8 cellular contexts compared by ENCODE assay signal in the genomic region with DNA sequence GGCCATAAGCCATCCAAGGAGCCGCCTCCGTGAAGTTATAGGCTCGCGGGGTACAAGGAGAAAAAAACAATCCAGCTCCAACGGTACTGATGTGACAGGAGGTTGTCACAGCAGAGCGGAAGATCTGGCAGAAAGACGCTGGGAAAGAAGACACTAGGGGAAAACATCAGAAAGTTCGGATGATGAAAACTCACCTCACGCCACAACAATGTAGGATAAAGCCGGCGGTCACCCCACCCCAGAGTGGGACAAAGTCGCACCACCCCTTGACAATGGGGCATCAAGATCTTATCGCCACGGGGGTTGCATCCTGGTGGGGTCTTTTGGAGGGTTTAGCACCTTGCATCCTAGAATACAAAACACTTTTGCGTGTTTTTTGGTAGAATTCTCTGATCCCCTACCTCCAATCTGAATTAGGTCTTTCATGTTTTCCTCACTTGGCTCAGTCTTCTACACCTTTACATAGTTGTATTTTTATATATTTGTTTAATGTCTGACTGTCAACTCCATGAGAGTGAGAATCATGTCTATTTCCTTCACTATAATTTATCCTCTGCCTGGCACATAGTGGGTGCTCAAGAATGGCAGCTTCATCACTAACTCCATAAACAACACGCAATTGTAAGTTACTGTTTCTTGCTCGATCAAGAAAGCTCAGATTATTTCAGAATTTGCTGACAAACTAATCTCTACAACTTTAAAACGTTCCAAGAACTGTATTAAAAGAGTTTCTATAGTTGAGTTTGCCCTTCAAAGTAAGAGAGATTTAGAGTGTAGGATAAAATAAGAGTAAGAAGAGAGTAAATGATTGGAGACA. TPM values are rescaled to one million over a fixed set of nuclear protein-coding genes. Genes with fewer than 3 reads are reported as not detected.
DNase-seq lines count a peak whose midpoint lies in the region; ATAC-seq, FAIRE-seq and TF ChIP-seq lines count a peak whose summit lies in the region.

No MANE protein-coding gene starts in this region.

- H3K27ac ChIP-seq in heart left ventricle (peak overlapping the region in 11 of 12 donors; percentile 70 to 90 (median 84)), K562 (ENCODE audit: extremely low read depth, low read depth, low read length) (no peak overlapping the region), mesendoderm (ENCODE audit: low read depth, low read length) (peak overlapping the region; percentile 23), uterus (peak overlapping the region; percentile 94 to 97)

- H3K9me3 ChIP-seq in heart left ventricle, result no peaks in the 10 kb centered on the region
- no peaks in the 10 kb centered on the region for H3K9me3 ChIP-seq in K562 (replicated peaks; ENCODE audit: control insufficient read depth, insufficient read depth, low read depth, low read length)
- no peaks in the 10 kb centered on the region for H3K9me3 ChIP-seq in uterus

- POLR2A ChIA-PET in K562 (lab: Yijun Ruan, JAX), result interaction anchor here (0.6 to 1.7 kb wide), 8 partner anchors 8 to 431 kb away, joined by 3 to 5 read pairs (median 3); a partner anchor contains a TSS

- H3K4me2 ChIP-seq in K562 (ENCODE audit: insufficient read depth, low read length) (peak overlapping the region; percentile 82), mesendoderm (ENCODE audit: low read length) (peak overlapping the region; percentile 70)

- intact Hi-C loops in heart left ventricle (cut with DNase I), result loop anchor here in 2 of 10 donors (5.0 to 10.0 kb wide), 2 partner anchors 95 to 192 kb away; a partner anchor contains a TSS
- intact Hi-C loops in cardiac septum (cut with DNase I), result loop anchor here (10.0 kb wide), 1 partner anchor 288 kb away; a partner anchor contains a TSS
- intact Hi-C loops in K562 (cut with micrococcal nuclease), result loop anchor here (10.0 kb wide), 1 partner anchor 192 kb away; a partner anchor contains a TSS
- intact Hi-C loops in uterus (cut with DNase I; ENCODE audit: low total_unique reads), result no loop called here

- H2BK5ac ChIP-seq in mesendoderm (ENCODE audit: low read length), result no peak overlapping the region

- H3K9ac ChIP-seq in K562 (ENCODE audit: insufficient read depth in 1 of 2, low read depth in 2 of 2, low read length in 2 of 2), result no peak overlapping the region; a peak in 1 of 4 replicates
- peak overlapping the region; percentile 58 for H3K9ac ChIP-seq in mesendoderm (ENCODE audit: low read length)

- H2AFZ ChIP-seq in K562 (ENCODE audit: low read depth, low read length), result peak overlapping the region; percentile 90

- 11 to 12% (median 11%) methylated on average over 18 of the region's 18 CpGs for WGBS in heart left ventricle, 4 donors
- WGBS in K562 (ENCODE audit: insufficient coverage, low coverage, missing lambda C conversion rate), result 15% methylated on average over 18 of the region's 18 CpGs
- WGBS in mesendoderm (ENCODE audit: extremely low coverage, insufficient coverage, low lambda C conversion rate), result no CpG with 5 or more reads among the region's 18 CpGs

- H3K23ac ChIP-seq in mesendoderm (ENCODE audit: low read length), result no peak overlapping the region

- FAIRE-seq in K562 (lab: Jason Lieb, UNC), result no peak

- H4K8ac ChIP-seq in mesendoderm (ENCODE audit: low read depth, low read length), result no peak overlapping the region

- no peak for TF ChIP-seq EP300 in K562 (IDR thresholded peaks at IDR 0.05; ENCODE audit: low read length)

- no peak overlapping the region for H3K18ac ChIP-seq in mesendoderm (ENCODE audit: low read length)

- H3K36me3 ChIP-seq in heart left ventricle, result no peaks in the 10 kb centered on the region
- no peaks in the 10 kb centered on the region for H3K36me3 ChIP-seq in K562 (ENCODE audit: control insufficient read depth, insufficient read depth, low read length)
- H3K36me3 ChIP-seq in mesendoderm (ENCODE audit: control insufficient read depth, insufficient read depth, low read length), result no peaks in the 10 kb centered on the region
- no peaks in the 10 kb centered on the region for H3K36me3 ChIP-seq in uterus

- no peaks in the 10 kb centered on the region for H3K79me1 ChIP-seq in mesendoderm (ENCODE audit: low read length)

- H3K9me1 ChIP-seq in K562 (ENCODE audit: control insufficient read depth, insufficient read depth, low read length), result no peaks in the 10 kb centered on the region

- ATAC-seq in heart left ventricle, result no peak
- ATAC-seq in K562, result no peak

- H3K4ac ChIP-seq in mesendoderm (ENCODE audit: low read depth, low read length), result no peak overlapping the region

- CTCF ChIA-PET in K562 (lab: Yijun Ruan, JAX; ENCODE audit: low intra/inter-chr PET ratio), result no interaction called here

- TF ChIP-seq RAD21 in K562 (CRISPR knock-in tag; conservative IDR thresholded peaks at IDR 0.05 in 1 of 2, IDR thresholded peaks at IDR 0.05 in 1 of 2), result no peak

- no peaks in the 10 kb centered on the region for H4K20me1 ChIP-seq in K562 (replicated peaks; ENCODE audit: control insufficient read depth, insufficient read depth, low read length)

- H3K79me2 ChIP-seq in K562 (ENCODE audit: control insufficient read depth, insufficient read depth, low read length) (no peaks in the 10 kb centered on the region), mesendoderm (ENCODE audit: control insufficient read depth, insufficient read depth, low read length) (no peaks in the 10 kb centered on the region)

- in situ Hi-C loops in K562 (cut with MboI), result no loop called here

- no peak overlapping the region for H2AK5ac ChIP-seq in mesendoderm (ENCODE audit: low read length)

- no peak overlapping the region for H2BK15ac ChIP-seq in mesendoderm (replicated peaks; ENCODE audit: low read depth)

- DNase-seq in heart left ventricle, result no peak
- no peak for DNase-seq in cardiac septum (ENCODE audit: low spot score)
- no peak for DNase-seq in K562 (ENCODE audit: extremely low read depth in 1 of 4, low spot score in 3 of 4)
- DNase-seq in mesendoderm, result no peak
- DNase-seq in uterus, result peak in 1 of 2 donors; percentile 16
- DNase-seq in stimulated activated CD4-positive, alpha-beta T cell treated with anti-CD3 and anti-CD28 coated beads, Interleukin-12 subunit alpha, Interleukin-12 subunit beta, amount 100 ng/mL, for 4 hours, result no peak
- DNase-seq in HUDEP-2 (lab: John Stamatoyannopoulos, UW; ENCODE audit: unreplicated experiment in 76 of 76), result no peak
- DNase-seq in DMS153 treated with DMSO at 0.1 percent for 48 hours (lab: John Stamatoyannopoulos, UW; ENCODE audit: unreplicated experiment), result no peak

- no peak overlapping the region for H2BK120ac ChIP-seq in mesendoderm (ENCODE audit: low read depth, low read length)

- peak overlapping the region; percentile 95 for H3K56ac ChIP-seq in mesendoderm (ENCODE audit: low read length)

- no TSS peak for BruUV-seq in K562 (replicated peaks; lab: Mats Ljungman, UMichigan)

- H3K4me1 ChIP-seq in heart left ventricle (peaks cover 0 to 28% (median 8%) of the 10 kb centered on the region in 12 donors), K562 (replicated peaks in 1 of 2; ENCODE audit: control insufficient read depth in 2 of 2, insufficient read depth in 2 of 2, low read length in 2 of 2) (peaks cover 4 to 12% of the 10 kb centered on the region in 2 experiments; a peak in 4 of 5 replicates), mesendoderm (ENCODE audit: control insufficient read depth, low read depth, low read length) (no peaks in the 10 kb centered on the region), uterus (no peaks in the 10 kb centered on the region)

- H3K27me3 ChIP-seq in heart left ventricle, result peaks cover 0 to 29% (median 0%) of the 10 kb centered on the region in 9 donors
- H3K27me3 ChIP-seq in K562 (ENCODE audit: control insufficient read depth in 2 of 2, insufficient read depth in 2 of 2, low read length in 2 of 2), result peaks cover 29 to 30% of the 10 kb centered on the region in 2 experiments
- no peaks in the 10 kb centered on the region for H3K27me3 ChIP-seq in mesendoderm (ENCODE audit: insufficient read depth, low read length, poor library complexity)
- no peaks in the 10 kb centered on the region for H3K27me3 ChIP-seq in uterus

- TF ChIP-seq CTCF in heart left ventricle (IDR thresholded peaks at IDR 0.05) (no peak), K562 (IDR thresholded peaks at IDR 0.05 in 2 of 3, conservative IDR thresholded peaks at IDR 0.05 in 1 of 3; ENCODE audit: insufficient read depth in 2 of 3, low read depth in 1 of 3, low read length in 3 of 3) (no peak), uterus (IDR thresholded peaks at IDR 0.05) (no peak)

- H4K5ac ChIP-seq in mesendoderm (ENCODE audit: low read length), result no peak overlapping the region

- TF ChIP-seq POLR2A in heart left ventricle (IDR thresholded peaks at IDR 0.05) (no peak), K562 (conservative IDR thresholded peaks at IDR 0.05) (no peak), uterus (IDR thresholded peaks at IDR 0.05) (no peak)

- H3K4me3 ChIP-seq in heart left ventricle, result peak overlapping the region; percentile 71 to 95 (median 84)
- 0 out of 2 replicates have a peak overlapping the region, but pooled peaks have one; percentile 9 for H3K4me3 ChIP-seq in K562
- H3K4me3 ChIP-seq in mesendoderm (ENCODE audit: low read length), result peak overlapping the region; percentile 41
- H3K4me3 ChIP-seq in uterus, result peak overlapping the region; percentile 95 to 97

RNA-seq across cellular contexts. Expression of a gene that starts 0.6 kb away (rescaled TPM):
- total RNA-seq in heart left ventricle (1 to 10 TPM in 4 of 9 donors, under 1 TPM in 5; 0.39 to 1.7 (median 0.99) TPM), cardiac septum (1.5 TPM), K562 (2014; rRNA removed) (under 0.01 and 0.08 TPM in 2 replicates), K562 (2014; rRNA removed; fragmentation: Illumina TruSeq; extraction: Trizol) (0.04 TPM in 1 of 2 replicates, not detected in the other), K562 (2015; rRNA removed; fragmentation: Illumina TruSeq; extraction: Trizol) (0.04 TPM in 2 replicates), K562 (2021) (0.07 and 0.22 TPM in 2 replicates), uterus (1 to 10 TPM; 1.5 to 6.6 (median 3.6) TPM)
- polyA plus RNA-seq in heart left ventricle (under 1 TPM; 0.19 to 0.30 TPM), K562 (2011; rRNA removed) (0.01 TPM in 1 of 2 replicates, not detected in the other), K562 (2014; fragmentation: Illumina TruSeq; extraction: Trizol) (0.03 TPM in 1 of 2 replicates, not detected in the other), K562 (2014; fragmentation: Nextera tagmentation; extraction: Ambion mirVana) (not detected), K562 (2014; rRNA removed) (0.03 TPM in 1 of 2 replicates, not detected in the other)
- total RNA-seq in K562 (2011; cell fraction: chromatin; rRNA removed; ENCODE audit: low replicate concordance), result 0.05 TPM in 1 of 2 replicates, not detected in the other
- 0.17 TPM in 1 of 2 replicates, not detected in the other for total RNA-seq in K562 (2011; cell fraction: nucleolus; rRNA removed)
- not detected in 2 replicates for total RNA-seq in K562 (2011; cell fraction: nucleoplasm; rRNA removed)
- 0.03 and 0.04 TPM in 2 replicates for polyA plus RNA-seq in K562 (2011; cell fraction: cytosol; rRNA removed)
- 0.03 and 0.06 TPM in 2 replicates for polyA plus RNA-seq in K562 (2011; cell fraction: nucleus; rRNA removed)
- polyA plus RNA-seq in K562 (2012), result 0.07 and 0.26 TPM in 2 replicates
- 0.11 and 0.12 TPM in 2 replicates for polyA minus RNA-seq in K562 (2011; rRNA and poly(A)+ RNA removed)
- not detected in 2 replicates for polyA minus RNA-seq in K562 (2011; cell fraction: cytosol; rRNA and poly(A)+ RNA removed)
- under 0.01 and 0.13 TPM in 2 replicates for polyA minus RNA-seq in K562 (2011; cell fraction: nucleus; rRNA and poly(A)+ RNA removed)
- polyA plus RNA-seq in mesendoderm (2013, experiment 1 of 2), result 2.9 TPM
- 2.7 TPM for polyA plus RNA-seq in mesendoderm (2013, experiment 2 of 2)

Comparison
In these comparisons a context has a peak if more than half of its experiments do, and no peak if none do; other contexts are left out.
1. H3K4me3 ChIP-seq: peak in every context shown above with its lines; median percentile 96 in uterus; 84 in heart left ventricle; 41 in mesendoderm; 9 in K562.